In the genomic region with DNA sequence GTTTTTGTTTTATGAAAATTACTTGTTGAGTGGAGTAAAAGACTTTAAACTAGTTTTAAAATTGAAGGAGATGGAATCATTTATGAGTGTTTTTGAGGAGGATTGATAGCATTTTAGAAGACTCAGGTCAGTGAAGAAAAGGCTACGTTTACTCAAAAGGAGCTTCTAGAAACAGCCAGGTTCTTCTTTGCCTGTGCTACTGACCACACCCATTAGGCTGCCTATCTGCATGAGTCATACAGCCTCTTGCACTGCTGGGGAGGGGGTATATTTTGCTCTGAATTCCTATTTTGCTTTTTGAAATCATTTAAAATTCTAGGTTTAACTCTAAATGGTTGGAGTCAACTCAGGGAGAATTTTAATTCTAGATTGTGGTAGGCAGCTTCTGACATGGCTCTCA, we compare ENCODE assay signal across 14 cellular contexts. TPM values are rescaled to one million over a fixed set of nuclear protein-coding genes. Genes with fewer than 3 reads are reported as not detected.
DNase-seq lines count a peak whose midpoint lies in the region; ATAC-seq and TF ChIP-seq lines count a peak whose summit lies in the region.
"Had no signal": no experiment of that assay in that cellular context is flagged by ENCODE, and none has a peak within 500 bp of the region (broad histone marks: within the 10 kb centered on the region; RNA-seq: fewer than 3 reads in every experiment).

No MANE protein-coding gene starts in this region.

- TF ChIP-seq POLR2A in body of pancreas (IDR thresholded peaks at IDR 0.05) (no peak), tibial nerve (IDR thresholded peaks at IDR 0.05) (no peak)

- TF ChIP-seq CTCF in body of pancreas (IDR thresholded peaks at IDR 0.05) (no peak), tibial nerve (IDR thresholded peaks at IDR 0.05) (no peak)

- ATAC-seq in body of pancreas (peak; percentile 58), GM19328 (IDR thresholded peaks at IDR 0.05; ENCODE audit: unreplicated experiment) (no peak), HG03095 (IDR thresholded peaks at IDR 0.05; ENCODE audit: unreplicated experiment) (no peak)
- ATAC-seq: mucosa of descending colon had no signal

- intact Hi-C loops in body of pancreas (cut with DNase I), result no loop called here

- no peaks in the 10 kb centered on the region for H3K9me3 ChIP-seq in body of pancreas
- peaks cover 0 to 16% (median 0%) of the 10 kb centered on the region in 4 donors for H3K9me3 ChIP-seq in tibial nerve

- no peak for TF ChIP-seq EP300 in tibial nerve (IDR thresholded peaks at IDR 0.05)

- 35 to 55% methylated on average over 1 of the region's 1 CpG for WGBS in body of pancreas, 2 donors
- 38 to 41% methylated on average over 1 of the region's 1 CpG for WGBS in tibial nerve, 2 donors

- H3K4me3 ChIP-seq in body of pancreas (no peak overlapping the region), tibial nerve (no peak overlapping the region)
- H3K4me3 ChIP-seq: mucosa of descending colon, right atrium auricular region had no signal

- H3K27me3 ChIP-seq in body of pancreas (no peaks in the 10 kb centered on the region), tibial nerve (no peaks in the 10 kb centered on the region)
- H3K27me3 ChIP-seq: right atrium auricular region had no signal

- DNase-seq in COLO829 (ENCODE audit: low spot score), result peak; percentile 21
- peak; percentile 57 for DNase-seq in MV-4-11 (lab: John Stamatoyannopoulos, UW)
- DNase-seq in body of pancreas, result peak in 1 of 4 donors; percentile 43
- DNase-seq in kidney tubule cell (ENCODE audit: low spot score), result peak; percentile 82
- no peak for DNase-seq in tibial nerve (ENCODE audit: low spot score in 2 of 2)
- no peak for DNase-seq in CD1c-positive myeloid dendritic cell (ENCODE audit: extremely low spot score)
- DNase-seq: activated CD4-positive, alpha-beta memory T cell treated with anti-CD3 and anti-CD28 coated beads, Interleukin-2, amount 10 ng/mL, durations not matched to agents 7 days and 5 days; activated naive CD4-positive, alpha-beta T cell; mucosa of descending colon; NCI-H2029 treated with DMSO at 0.1 percent for 48 hours had no signal

- H3K27ac ChIP-seq in body of pancreas (no peak overlapping the region), tibial nerve (no peak overlapping the region)
- H3K27ac ChIP-seq: right atrium auricular region had no signal

- H3K36me3 ChIP-seq in body of pancreas (replicated peaks in 1 of 2; ENCODE audit: insufficient read depth in 1 of 2, low read depth in 2 of 2), result no peaks in the 10 kb centered on the region
- H3K36me3 ChIP-seq in tibial nerve, result no peaks in the 10 kb centered on the region
- H3K36me3 ChIP-seq: right atrium auricular region had no signal

- H3K4me1 ChIP-seq in body of pancreas (peaks cover 17% of the 10 kb centered on the region), tibial nerve (no peaks in the 10 kb centered on the region)

RNA-seq across cellular contexts. Expression of gene EFEMP1, which starts 22.3 kb away (rescaled TPM):
- total RNA-seq in body of pancreas (100 to 1,000 TPM in 1 of 2 donors, 10 to 100 TPM in 1; 25.1 to 129 TPM), tibial nerve (100 to 1,000 TPM; 113 to 253 (median 137) TPM)
- total RNA-seq: activated CD4-positive, alpha-beta memory T cell treated with anti-CD3 and anti-CD28 coated beads, Interleukin-2, amount 10 ng/mL, durations not matched to agents 7 days and 5 days; T-helper 1 cell treated with Interleukin-12 subunit alpha and Interleukin-12 subunit beta and Interleukin-4 antibody, amounts not matched to agents 30 ng/mL and 1 ng/mL, for 36 hours had no signal

Comparison
In these comparisons a context has a peak if more than half of its experiments do, and no peak if none do; other contexts are left out.
1. DNase-seq: peak in COLO829 (single experiment), MV-4-11 (single experiment) and kidney tubule cell (single experiment); none in tibial nerve (0 of 2) and CD1c-positive myeloid dendritic cell (single experiment).